Comparison of ENCODE assay signal across 9 cellular contexts in the genomic region with DNA sequence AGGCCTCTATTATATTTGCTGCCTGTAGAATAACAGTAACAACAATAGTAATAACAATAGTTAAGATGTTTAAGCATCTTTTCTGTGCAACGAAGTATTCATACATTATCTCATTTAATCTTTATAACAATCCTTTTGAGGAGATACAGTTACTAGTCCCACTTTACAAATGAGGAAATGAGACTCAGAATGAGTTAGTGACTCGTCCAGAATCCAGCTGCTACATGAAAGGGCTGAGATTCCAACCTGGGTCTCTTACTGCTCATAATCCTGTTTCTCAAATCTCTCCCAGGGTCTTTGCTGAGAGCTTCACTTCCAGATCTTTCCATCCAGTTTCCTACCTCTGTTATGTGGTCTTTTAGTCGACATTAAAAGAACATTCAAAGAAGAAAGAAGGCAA.
"Had no signal": no experiment of that assay in that cellular context is flagged by ENCODE, and none has a peak within 500 bp of the region (broad histone marks: within the 10 kb centered on the region; RNA-seq: fewer than 3 reads in every experiment).

No MANE protein-coding gene starts in this region.

- H3K9me3 ChIP-seq: HAP-1 had no signal

- H3K9ac ChIP-seq: GM23248 had no signal

- H3K4me3 Mint-ChIP-seq: HFFc6 had no signal

- ATAC-seq: HCT116, K562 had no signal

- DNase-seq: GM23248, GOT3, H7, HFFc6, IMR-90 had no signal

- FAIRE-seq: HTR-8/SVneo, K562 had no signal

- H3K4me3 ChIP-seq: GM23248, HAP-1, K562 had no signal

- H3K9me3 Mint-ChIP-seq: HFFc6 had no signal

- H3K27ac ChIP-seq: GM23248 had no signal

- H2AFZ ChIP-seq: GM23248 had no signal

- H3K27ac Mint-ChIP-seq: HFFc6 had no signal

- H3K36me3 ChIP-seq: HAP-1 had no signal
